In the genomic region with DNA sequence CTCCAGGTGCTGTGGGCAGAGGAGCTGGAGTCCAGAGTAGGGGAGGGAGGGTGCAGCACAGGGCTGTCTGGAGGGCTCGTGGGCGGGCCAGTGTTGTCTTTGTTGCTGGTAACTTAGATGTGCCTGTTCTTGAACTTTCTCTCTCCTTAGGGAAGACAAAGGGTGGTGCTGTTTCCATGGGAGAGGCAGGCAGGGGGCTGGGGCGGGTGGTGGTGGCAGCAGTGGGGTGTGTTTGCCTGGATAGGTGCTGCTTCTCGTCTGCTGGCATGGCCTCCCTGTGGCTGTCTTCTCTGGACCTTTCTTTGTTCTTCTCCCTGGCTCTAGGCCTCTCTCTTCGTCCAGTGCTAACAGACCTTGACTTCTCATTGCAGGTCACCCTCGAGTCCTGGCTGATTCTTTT, we compare ENCODE assay signal across 13 cellular contexts. TPM values are rescaled to one million over a fixed set of nuclear protein-coding genes. Genes with fewer than 3 reads are reported as not detected.
DNase-seq lines count a peak whose midpoint lies in the region; ATAC-seq and TF ChIP-seq lines count a peak whose summit lies in the region.
"Had no signal": no experiment of that assay in that cellular context is flagged by ENCODE, and none has a peak within 500 bp of the region (broad histone marks: within the 10 kb centered on the region; RNA-seq: fewer than 3 reads in every experiment).

No MANE protein-coding gene starts in this region.

- peaks cover 4% of the 10 kb centered on the region for H3K36me3 Mint-ChIP-seq in glutamatergic neuron (ENCODE audit: unreplicated experiment)

- TF ChIP-seq CTCF in glutamatergic neuron (IDR thresholded peaks at IDR 0.05; ENCODE audit: partially characterized antibody, unreplicated experiment): no peak

- H3K27me3 Mint-ChIP-seq in glutamatergic neuron (ENCODE audit: unreplicated experiment): peaks cover 3% of the 10 kb centered on the region
- H3K27me3 Mint-ChIP-seq: activated CD4-positive, alpha-beta memory T cell treated with anti-CD3 and anti-CD28 coated beads for 36 hours had no signal

- no peak for ATAC-seq in GM21619 (IDR thresholded peaks at IDR 0.05; ENCODE audit: unreplicated experiment)
- ATAC-seq: heart right ventricle, psoas muscle had no signal

- no peak overlapping the region for H3K27ac Mint-ChIP-seq in glutamatergic neuron (ENCODE audit: unreplicated experiment)

- H3K9me3 Mint-ChIP-seq in glutamatergic neuron (ENCODE audit: unreplicated experiment): peaks cover 3% of the 10 kb centered on the region
- H3K9me3 Mint-ChIP-seq: activated CD4-positive, alpha-beta memory T cell treated with anti-CD3 and anti-CD28 coated beads for 36 hours had no signal

- intact Hi-C loops in posterior vena cava (cut with DNase I): no loop called here

- H3K4me3 Mint-ChIP-seq in glutamatergic neuron (ENCODE audit: unreplicated experiment): no peak overlapping the region
- H3K4me3 Mint-ChIP-seq: activated CD4-positive, alpha-beta memory T cell treated with anti-CD3 and anti-CD28 coated beads for 36 hours had no signal

- DNase-seq in COLO829 (ENCODE audit: low spot score): peak; percentile 75
- peak; percentile 69 for DNase-seq in HT-29 (ENCODE audit: low spot score)
- peak; percentile 6 for DNase-seq in glutamatergic neuron
- peak; percentile 48 for DNase-seq in posterior vena cava (ENCODE audit: low spot score)
- DNase-seq in NCI-H2196 (lab: John Stamatoyannopoulos, UW; ENCODE audit: unreplicated experiment): no peak
- no peak for DNase-seq in C1 segment of cervical spinal cord (lab: John Stamatoyannopoulos, UW)
- DNase-seq: BE2C, heart right ventricle, NCI-H146, NCI-H446 treated with DMSO at 0.1 percent for 48 hours had no signal

- no peaks in the 10 kb centered on the region for H3K4me1 Mint-ChIP-seq in glutamatergic neuron (ENCODE audit: low read depth, unreplicated experiment)

RNA-seq across cellular contexts. Expression of a gene that starts 8.5 kb away (rescaled TPM):
- 29.5 and 44.1 TPM in 2 replicates for total RNA-seq in HT-29 (2014; rRNA removed; shearing (Covaris generic))
- total RNA-seq in glutamatergic neuron (ENCODE audit: unreplicated experiment): 23.6 TPM
- total RNA-seq in posterior vena cava: 10 to 100 TPM; 39.2 to 49.5 TPM

RNA-seq across cellular contexts. Expression of a gene that starts 12.2 kb away (rescaled TPM):
- total RNA-seq in HT-29 (2014; rRNA removed; shearing (Covaris generic)): 11.3 and 14.7 TPM in 2 replicates
- 6.1 TPM for total RNA-seq in glutamatergic neuron (ENCODE audit: unreplicated experiment)
- 1,000 to 10,000 TPM; 5,409 to 9,264 TPM for total RNA-seq in posterior vena cava

RNA-seq across cellular contexts. Expression of a gene that starts 42.9 kb away (rescaled TPM):
- 82.6 and 88.4 TPM in 2 replicates for total RNA-seq in HT-29 (2014; rRNA removed; shearing (Covaris generic))
- total RNA-seq in glutamatergic neuron (ENCODE audit: unreplicated experiment) (161 TPM), posterior vena cava (10 to 100 TPM; 56.4 to 61.2 TPM)

RNA-seq across cellular contexts. Expression of a gene that starts 44.9 kb away (rescaled TPM):
- total RNA-seq in HT-29 (2014; rRNA removed; shearing (Covaris generic)): 81.7 and 85.4 TPM in 2 replicates
- total RNA-seq in glutamatergic neuron (ENCODE audit: unreplicated experiment) (109 TPM), posterior vena cava (10 to 100 TPM; 41.9 to 48.6 TPM)

RNA-seq across cellular contexts. Expression of a gene that starts 45.5 kb away (rescaled TPM):
- 10.8 and 11.5 TPM in 2 replicates for total RNA-seq in HT-29 (2014; rRNA removed; shearing (Covaris generic))
- total RNA-seq in glutamatergic neuron (ENCODE audit: unreplicated experiment): 43.0 TPM
- 10 to 100 TPM; 24.8 to 25.7 TPM for total RNA-seq in posterior vena cava

Comparison
In these comparisons a context has a peak if more than half of its experiments do, and no peak if none do; other contexts are left out.
1. DNase-seq: peak in COLO829 (single experiment), HT-29 (single experiment), glutamatergic neuron (single experiment) and posterior vena cava (single experiment); none in NCI-H2196 (single experiment) and C1 segment of cervical spinal cord (0 of 14).
2. RNA of a gene that starts 12.2 kb away (total RNA-seq): 5,409 to 9,264 TPM in posterior vena cava; 11.3 to 14.7 TPM in HT-29 and 6.1 TPM in glutamatergic neuron (single experiment); every median in the first group is over 100 times any median in the second.